8 cellular contexts compared by ENCODE assay signal in genomic region chr14:78022059-78022458, GRCh38.
DNase-seq lines count a peak whose midpoint lies in the region; ATAC-seq and TF ChIP-seq lines count a peak whose summit lies in the region.

No MANE protein-coding gene starts in this region.

- H2AK5ac ChIP-seq in mesendoderm (ENCODE audit: low read length) = no peak overlapping the region

- H3K79me2 ChIP-seq in GM23338 (replicated peaks; ENCODE audit: insufficient read depth) (no peaks in the 10 kb centered on the region), mesendoderm (ENCODE audit: control insufficient read depth, insufficient read depth, low read length) (no peaks in the 10 kb centered on the region)

- no peak overlapping the region for H3K23ac ChIP-seq in mesendoderm (ENCODE audit: low read length)

- peak; percentile 64 for DNase-seq in activated effector memory CD4-positive, alpha-beta T cell treated with anti-CD3 and anti-CD28 coated beads, Interleukin-2, amount 50 U/mL, for 16 hours
- DNase-seq in activated effector memory CD4-positive, alpha-beta T cell treated with Interleukin-2 at 50 U/mL for 16 hours = no peak
- DNase-seq in GM23338 (ENCODE audit: low spot score) (peak; percentile 90), LoVo (ENCODE audit: low spot score) (peak; percentile 49), Panc1 (ENCODE audit: low read depth, low spot score) (peak; percentile 28), cerebellar cortex (ENCODE audit: low spot score) (peak; percentile 36), mesendoderm (peak; percentile 91), upper lobe of right lung (peak; percentile 80)

- peaks cover 2% of the 10 kb centered on the region; the same call in 1 of the 3 replicates for H3K4me1 Mint-ChIP-seq in GM23338

- WGBS in mesendoderm (ENCODE audit: extremely low coverage, insufficient coverage, low lambda C conversion rate) = no CpG with 5 or more reads among the region's 5 CpGs

- H2BK5ac ChIP-seq in mesendoderm (ENCODE audit: low read length) = no peak overlapping the region

- no peak overlapping the region for H2BK15ac ChIP-seq in mesendoderm (replicated peaks; ENCODE audit: low read depth)

- no peak overlapping the region for H3K4me2 ChIP-seq in GM23338
- H3K4me2 ChIP-seq in mesendoderm (ENCODE audit: low read length) = no peak overlapping the region

- no peaks in the 10 kb centered on the region for H3F3A ChIP-seq in GM23338 (replicated peaks; ENCODE audit: low read depth)

- H3K79me1 ChIP-seq in mesendoderm (ENCODE audit: low read length) = no peaks in the 10 kb centered on the region

- no peak overlapping the region for H3K18ac ChIP-seq in mesendoderm (ENCODE audit: low read length)

- no peak overlapping the region for H4K5ac ChIP-seq in mesendoderm (ENCODE audit: low read length)

- peak overlapping the region; percentile 94 for H2AFZ ChIP-seq in GM23338

- TF ChIP-seq CTCF in GM23338 (conservative IDR thresholded peaks at IDR 0.05; ENCODE audit: low read depth in 2 of 2) (peak; percentile 81 to 98), Panc1 (IDR thresholded peaks at IDR 0.05) (peak; percentile 76), upper lobe of right lung (IDR thresholded peaks at IDR 0.05) (peak; percentile 53)

- no peak overlapping the region for H4K8ac ChIP-seq in mesendoderm (ENCODE audit: low read depth, low read length)

- no peak overlapping the region for H3K56ac ChIP-seq in mesendoderm (ENCODE audit: low read length)

- no peak overlapping the region for H3K4ac ChIP-seq in mesendoderm (ENCODE audit: low read depth, low read length)

- H2BK120ac ChIP-seq in mesendoderm (ENCODE audit: low read depth, low read length) = no peak overlapping the region

- POLR2A ChIA-PET in Panc1 (lab: Charles Lee) = no interaction called here

- ATAC-seq in GM23338 (peak; percentile 99), Panc1 (peak; percentile 88), upper lobe of right lung (peak; percentile 92)

- H3K27me3 ChIP-seq in GM23338 (ENCODE audit: insufficient read depth) (no peaks in the 10 kb centered on the region), Panc1 (ENCODE audit: control insufficient read depth, insufficient read depth, low read length) (peaks cover 2% of the 10 kb centered on the region; the same call in 1 of the 2 replicates), mesendoderm (ENCODE audit: insufficient read depth, low read length, poor library complexity) (no peaks in the 10 kb centered on the region), upper lobe of right lung (no peaks in the 10 kb centered on the region)

- CTCF ChIA-PET in Panc1 (lab: Charles Lee) = interaction anchor here (0.5 kb wide), 1 partner anchor 338 kb away, joined by 3 read pairs; no protein-coding TSS in a partner anchor

- H3K9me3 ChIP-seq in Panc1 (ENCODE audit: control insufficient read depth, insufficient read depth, low read depth, low read length) (no peaks in the 10 kb centered on the region), upper lobe of right lung (no peaks in the 10 kb centered on the region)

- H3K9ac ChIP-seq in mesendoderm (ENCODE audit: low read length) = no peak overlapping the region

- H3K27ac Mint-ChIP-seq in GM23338 = no peak overlapping the region; the same call in 1 of the 2 replicates

- peaks cover 3% of the 10 kb centered on the region; the same call in 2 of the 3 replicates for H3K9me3 Mint-ChIP-seq in GM23338

- H3K9me2 ChIP-seq in GM23338 (ENCODE audit: insufficient read depth) = 0 out of 2 replicates have a peak, but pooled peaks cover 12% of the 10 kb centered on the region

- in situ Hi-C loops in Panc1 (cut with HindIII; ENCODE audit: low pct_unique_long_range_greater_than_20kb, low sequenced_read_pairs) = no loop called here

- no TSS peak for BruUV-seq in Panc1 (replicated peaks; lab: Mats Ljungman, UMichigan)

- H3K27me3 Mint-ChIP-seq in GM23338 (ENCODE audit: insufficient read depth, low read depth, poor library complexity) = no peaks in the 10 kb centered on the region

- no peaks in the 10 kb centered on the region for H4K20me1 ChIP-seq in GM23338 (replicated peaks; ENCODE audit: insufficient read depth)

- H3K4me3 Mint-ChIP-seq in GM23338 = no peak overlapping the region

- H3K27ac ChIP-seq in GM23338 (ENCODE audit: low read depth) = no peak overlapping the region
- no peak overlapping the region for H3K27ac ChIP-seq in Panc1 (ENCODE audit: low read length)
- H3K27ac ChIP-seq in mesendoderm (ENCODE audit: low read depth, low read length) = no peak overlapping the region
- no peak overlapping the region for H3K27ac ChIP-seq in upper lobe of right lung

- H3K4me1 ChIP-seq in GM23338 (ENCODE audit: insufficient read depth) = no peaks in the 10 kb centered on the region
- no peaks in the 10 kb centered on the region for H3K4me1 ChIP-seq in Panc1 (ENCODE audit: control insufficient read depth, insufficient read depth, low read length)
- no peaks in the 10 kb centered on the region for H3K4me1 ChIP-seq in mesendoderm (ENCODE audit: control insufficient read depth, low read depth, low read length)
- no peaks in the 10 kb centered on the region for H3K4me1 ChIP-seq in upper lobe of right lung

- no peaks in the 10 kb centered on the region for H3K36me3 Mint-ChIP-seq in GM23338 (ENCODE audit: low read depth)

- H3K36me3 ChIP-seq in GM23338 (ENCODE audit: insufficient read depth) (no peaks in the 10 kb centered on the region), Panc1 (ENCODE audit: control insufficient read depth, insufficient read depth, low read length) (no peaks in the 10 kb centered on the region), mesendoderm (ENCODE audit: control insufficient read depth, insufficient read depth, low read length) (no peaks in the 10 kb centered on the region), upper lobe of right lung (no peaks in the 10 kb centered on the region)

- intact Hi-C loops in Panc1 (cut with micrococcal nuclease; ENCODE audit: unreplicated experiment) = loop anchor here (5.0 kb wide), 1 partner anchor 545 kb away; no protein-coding TSS in a partner anchor
- intact Hi-C loops in upper lobe of right lung (cut with DNase I) = no loop called here

- H3K4me3 ChIP-seq in GM23338 (no peak overlapping the region), Panc1 (ENCODE audit: low read depth in 2 of 2, low read length in 2 of 2) (no peak overlapping the region), mesendoderm (ENCODE audit: low read length) (no peak overlapping the region), upper lobe of right lung (no peak overlapping the region)

TF ChIP-seq in GM23338, 12 proteins besides CTCF, POLR2A, EP300 and RAD21:
- no peak for TF ChIP-seq POLR2AphosphoS5 (IDR thresholded peaks at IDR 0.05; ENCODE audit: low read depth)
- no peak for TF ChIP-seq ZNF462 (CRISPR knock-in tag; IDR thresholded peaks at IDR 0.05)
- TF ChIP-seq CREB1 (CRISPR knock-in tag; IDR thresholded peaks at IDR 0.05; ENCODE audit: low read depth) = peak; percentile 61; the same call in 1 of the 2 replicates
